10 cellular contexts compared by ENCODE assay signal in genomic region chr14:69682607-69683263, GRCh38.
DNase-seq lines count a peak whose midpoint lies in the region; ATAC-seq and TF ChIP-seq lines count a peak whose summit lies in the region.
"Had no signal": no experiment of that assay in that cellular context is flagged by ENCODE, and none has a peak within 500 bp of the region (broad histone marks: within the 10 kb centered on the region; RNA-seq: fewer than 3 reads in every experiment).

No MANE protein-coding gene starts in this region.

- TF ChIP-seq CTCF in esophagus muscularis mucosa (IDR thresholded peaks at IDR 0.05) (no peak), spleen (IDR thresholded peaks at IDR 0.05 in 8 of 11, conservative IDR thresholded peaks at IDR 0.05 in 3 of 11) (no peak)

- H3K9me3 Mint-ChIP-seq in T-helper 1 cell treated with Interleukin-12 subunit alpha and Interleukin-12 subunit beta and Interleukin-4 antibody, amounts not matched to agents 30 μg/mL and 1 μg/mL, for 36 hours, result no peaks in the 10 kb centered on the region

- peaks cover 68% of the 10 kb centered on the region for H3K4me1 Mint-ChIP-seq in T-helper 1 cell treated with Interleukin-12 subunit alpha and Interleukin-12 subunit beta and Interleukin-4 antibody, amounts not matched to agents 30 μg/mL and 1 μg/mL, for 36 hours (ENCODE audit: low read depth)

- intact Hi-C loops in esophagus muscularis mucosa (cut with DNase I), result no loop called here
- intact Hi-C loops in spleen (cut with DNase I; ENCODE audit: low total_unique reads), result loop anchor here (10.0 kb wide), 1 partner anchor 48 kb away; no protein-coding TSS in a partner anchor

- TF ChIP-seq POLR2A in esophagus muscularis mucosa (IDR thresholded peaks at IDR 0.05; ENCODE audit: low read depth), result no peak
- no peak for TF ChIP-seq POLR2A in spleen (IDR thresholded peaks at IDR 0.05)

- peaks cover 19% of the 10 kb centered on the region for H3K36me3 Mint-ChIP-seq in T-helper 1 cell treated with Interleukin-12 subunit alpha and Interleukin-12 subunit beta and Interleukin-4 antibody, amounts not matched to agents 30 μg/mL and 1 μg/mL, for 36 hours (ENCODE audit: low read depth)

- H3K27ac Mint-ChIP-seq in T-helper 1 cell treated with Interleukin-12 subunit alpha and Interleukin-12 subunit beta and Interleukin-4 antibody, amounts not matched to agents 30 μg/mL and 1 μg/mL, for 36 hours, result peak overlapping the region; percentile 88

- DNase-seq in DMS 273 (lab: John Stamatoyannopoulos, UW; ENCODE audit: unreplicated experiment) (peak; percentile 32), DMS 273 treated with DMSO at 0.1 percent for 48 hours (lab: John Stamatoyannopoulos, UW) (no peak), esophagus muscularis mucosa (ENCODE audit: extremely low spot score) (no peak), spleen (no peak), NCI-H345 treated with DMSO at 0.1 percent for 48 hours (lab: John Stamatoyannopoulos, UW; ENCODE audit: unreplicated experiment) (no peak), inferior parietal cortex (ENCODE audit: extremely low spot score) (no peak)
- DNase-seq: NCI-H1694 had no signal

- ATAC-seq in HG02678 (IDR thresholded peaks at IDR 0.05; ENCODE audit: unreplicated experiment), result no peak

- H3K4me3 Mint-ChIP-seq in T-helper 1 cell treated with Interleukin-12 subunit alpha and Interleukin-12 subunit beta and Interleukin-4 antibody, amounts not matched to agents 30 μg/mL and 1 μg/mL, for 36 hours, result peak overlapping the region; percentile 48

- TF ChIP-seq EP300 in esophagus muscularis mucosa (IDR thresholded peaks at IDR 0.05), result peak; percentile 45

- H3K9me3 ChIP-seq in esophagus muscularis mucosa, result no peaks in the 10 kb centered on the region
- H3K9me3 ChIP-seq in spleen, result no peaks in the 10 kb centered on the region

- no peaks in the 10 kb centered on the region for H3K27me3 Mint-ChIP-seq in T-helper 1 cell treated with Interleukin-12 subunit alpha and Interleukin-12 subunit beta and Interleukin-4 antibody, amounts not matched to agents 30 μg/mL and 1 μg/mL, for 36 hours (ENCODE audit: low read depth)

- H3K4me3 ChIP-seq in esophagus muscularis mucosa (peak overlapping the region in 1 of 4 donors; percentile 6), spleen (peak overlapping the region in 1 of 8 donors; percentile 13)

- H3K36me3 ChIP-seq in esophagus muscularis mucosa (no peaks in the 10 kb centered on the region), spleen (peaks cover 0 to 13% (median 0%) of the 10 kb centered on the region in 6 donors)

- H3K27me3 ChIP-seq in esophagus muscularis mucosa (no peaks in the 10 kb centered on the region), spleen (replicated peaks in 1 of 7) (no peaks in the 10 kb centered on the region)

- H3K4me1 ChIP-seq in esophagus muscularis mucosa (peaks cover 69 to 98% (median 89%) of the 10 kb centered on the region in 4 donors), spleen (peaks cover 52 to 99% (median 71%) of the 10 kb centered on the region in 6 donors)

- H3K27ac ChIP-seq in esophagus muscularis mucosa (replicated peaks in 1 of 4), result peak overlapping the region; percentile 53 to 76 (median 68)
- H3K27ac ChIP-seq in spleen, result peak overlapping the region; percentile 22 to 79 (median 60)
- H3K27ac ChIP-seq: 22Rv1 had no signal

- 15% methylated on average over 1 of the region's 1 CpG for WGBS in esophagus muscularis mucosa
- 53 to 74% (median 71%) methylated on average over 1 of the region's 1 CpG for WGBS in spleen, 5 donors
